1 cellular context compared by ENCODE assay signal in the genomic region with DNA sequence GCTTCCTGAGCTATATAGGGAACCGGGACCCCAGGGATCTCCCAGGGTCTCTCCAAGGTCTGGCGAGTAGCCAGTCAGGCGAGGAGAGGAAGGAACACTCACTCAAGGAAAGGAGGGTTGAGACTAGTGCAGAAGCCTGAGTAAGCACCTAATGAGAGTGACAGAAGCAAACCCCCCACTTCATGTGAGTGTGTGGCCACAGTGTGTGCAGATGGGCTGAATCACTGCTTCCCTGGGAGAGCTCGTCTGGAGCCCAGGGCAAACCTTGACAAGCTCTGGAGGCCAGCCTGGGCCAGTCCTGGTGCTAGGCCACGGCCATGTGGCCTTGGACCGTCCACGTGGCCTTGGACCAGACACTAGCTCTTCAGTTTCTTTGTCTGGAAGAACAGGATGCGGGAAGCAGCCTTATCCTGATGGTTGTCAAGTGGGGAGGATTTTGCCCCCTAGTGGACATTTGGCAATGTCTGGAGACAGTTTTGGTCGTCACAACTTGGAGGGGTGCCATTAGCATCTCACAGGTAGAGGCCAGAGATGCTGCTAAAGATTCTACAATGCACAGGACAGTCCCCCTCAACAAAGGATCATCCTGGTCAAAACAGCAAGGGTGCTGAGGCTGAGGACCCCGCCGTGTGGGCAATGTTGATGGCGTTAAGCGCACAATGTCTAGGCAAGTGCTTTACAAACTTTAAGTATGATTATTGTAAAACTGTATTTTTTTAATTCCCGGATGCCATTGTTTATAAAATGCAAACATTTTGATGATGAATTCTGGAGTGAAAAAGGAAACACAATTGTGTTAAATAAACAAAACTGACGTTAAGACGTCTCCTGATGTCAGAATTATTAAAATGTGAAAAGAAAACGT.
TF ChIP-seq lines count a peak whose summit lies in the region.

No MANE protein-coding gene starts in this region.

TF ChIP-seq in HepG2, 621 proteins besides CTCF, POLR2A, EP300 and RAD21 (continued from another document and continues in another):
- TF ChIP-seq, protein P1, sequence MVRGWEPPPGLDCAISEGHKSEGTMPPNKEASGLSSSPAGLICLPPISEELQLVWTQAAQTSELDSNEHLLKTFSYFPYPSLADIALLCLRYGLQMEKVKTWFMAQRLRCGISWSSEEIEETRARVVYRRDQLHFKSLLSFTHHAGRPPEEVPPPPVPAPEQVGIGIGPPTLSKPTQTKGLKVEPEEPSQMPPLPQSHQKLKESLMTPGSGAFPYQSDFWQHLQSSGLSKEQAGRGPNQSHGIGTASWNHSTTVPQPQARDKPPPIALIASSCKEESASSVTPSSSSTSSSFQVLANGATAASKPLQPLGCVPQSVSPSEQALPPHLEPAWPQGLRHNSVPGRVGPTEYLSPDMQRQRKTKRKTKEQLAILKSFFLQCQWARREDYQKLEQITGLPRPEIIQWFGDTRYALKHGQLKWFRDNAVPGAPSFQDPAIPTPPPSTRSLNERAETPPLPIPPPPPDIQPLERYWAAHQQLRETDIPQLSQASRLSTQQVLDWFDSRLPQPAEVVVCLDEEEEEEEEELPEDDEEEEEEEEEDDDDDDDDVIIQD (CRISPR knock-in tag; IDR thresholded peaks at IDR 0.05; ENCODE audit: low read depth): 0 out of 2 replicates have a peak, but pooled peaks have one; percentile 39
- TF ChIP-seq NFE2 (CRISPR knock-in tag; IDR thresholded peaks at IDR 0.05) (no peak), ZNF567 (CRISPR knock-in tag; IDR thresholded peaks at IDR 0.05; ENCODE audit: borderline replicate concordance) (0 out of 2 replicates have a peak, but pooled peaks have one; percentile 61), TEAD3 (CRISPR knock-in tag; optimal IDR thresholded peaks at IDR 0.05; ENCODE audit: borderline replicate concordance) (peak; percentile 47), FLYWCH1 (CRISPR knock-in tag; IDR thresholded peaks at IDR 0.05) (no peak), ZNF337 (CRISPR knock-in tag; IDR thresholded peaks at IDR 0.05; ENCODE audit: borderline replicate concordance, low read depth) (0 out of 2 replicates have a peak, but pooled peaks have one; percentile 32), MEF2D (CRISPR knock-in tag; IDR thresholded peaks at IDR 0.05) (no peak), ZNF230 (CRISPR knock-in tag; IDR thresholded peaks at IDR 0.05) (0 out of 2 replicates have a peak, but pooled peaks have one; percentile 42), ZNF253 (CRISPR knock-in tag; IDR thresholded peaks at IDR 0.05; ENCODE audit: borderline replicate concordance) (no peak), RFXAP (CRISPR knock-in tag; IDR thresholded peaks at IDR 0.05; ENCODE audit: borderline replicate concordance) (peak; percentile 70; the same call in 1 of the 2 replicates), ZFP37 (CRISPR knock-in tag; IDR thresholded peaks at IDR 0.05; ENCODE audit: borderline replicate concordance) (peak; percentile 86; the same call in 1 of the 2 replicates), ZNF644 (CRISPR knock-in tag; IDR thresholded peaks at IDR 0.05; ENCODE audit: low read depth) (peak; percentile 80), FOSL2 (CRISPR knock-in tag; IDR thresholded peaks at IDR 0.05) (peak; percentile 71), KDM4B (CRISPR knock-in tag; IDR thresholded peaks at IDR 0.05) (peak; percentile 61; the same call in 1 of the 2 replicates), RELA (CRISPR knock-in tag; IDR thresholded peaks at IDR 0.05) (no peak), ZNF331 (CRISPR knock-in tag; IDR thresholded peaks at IDR 0.05) (peak; percentile 79), TBX2 (CRISPR knock-in tag; IDR thresholded peaks at IDR 0.05; ENCODE audit: borderline replicate concordance) (peak; percentile 72), HNRNPK (IDR thresholded peaks at IDR 0.05; ENCODE audit: low read depth, low read length, poor library complexity, severe bottlenecking) (no peak), MAZ (IDR thresholded peaks at IDR 0.05; ENCODE audit: borderline replicate concordance, low read depth, low read length) (no peak), MAZ (CRISPR knock-in tag; IDR thresholded peaks at IDR 0.05; ENCODE audit: low read depth) (peak; percentile 62; the same call in 1 of the 2 replicates), POLR2G (IDR thresholded peaks at IDR 0.05; ENCODE audit: low read depth, low read length) (no peak), ZNF430 (CRISPR knock-in tag; IDR thresholded peaks at IDR 0.05) (no peak), AHR (CRISPR knock-in tag; IDR thresholded peaks at IDR 0.05) (no peak), SOX13 (IDR thresholded peaks at IDR 0.05) (no peak), SOX13 (CRISPR knock-in tag; conservative IDR thresholded peaks at IDR 0.05 in 1 of 2, IDR thresholded peaks at IDR 0.05 in 1 of 2) (peak in 1 of 2 experiments; percentile 82; a peak in 2 of 4 replicates), ZNF619 (CRISPR knock-in tag; IDR thresholded peaks at IDR 0.05) (0 out of 2 replicates have a peak, but pooled peaks have one; percentile 64), KAT2B (IDR thresholded peaks at IDR 0.05; ENCODE audit: borderline replicate concordance, low read depth, low read length) (no peak), TP53 (CRISPR knock-in tag; conservative IDR thresholded peaks at IDR 0.05) (no peak; the same call in 1 of the 2 replicates), ZNF7 (CRISPR knock-in tag; IDR thresholded peaks at IDR 0.05) (no peak), ZNF484 (CRISPR knock-in tag; IDR thresholded peaks at IDR 0.05; ENCODE audit: borderline replicate concordance, low read depth) (no peak), GFI1 (CRISPR knock-in tag; IDR thresholded peaks at IDR 0.05; ENCODE audit: borderline replicate concordance) (0 out of 2 replicates have a peak, but pooled peaks have one; percentile 59), PHF21A (CRISPR knock-in tag; IDR thresholded peaks at IDR 0.05) (no peak), ZNF83 (CRISPR knock-in tag; IDR thresholded peaks at IDR 0.05; ENCODE audit: borderline replicate concordance) (0 out of 2 replicates have a peak, but pooled peaks have one; percentile 50), CHD4 (IDR thresholded peaks at IDR 0.05; ENCODE audit: borderline replicate concordance, low read length) (no peak)
- TF ChIP-seq, protein P2, sequence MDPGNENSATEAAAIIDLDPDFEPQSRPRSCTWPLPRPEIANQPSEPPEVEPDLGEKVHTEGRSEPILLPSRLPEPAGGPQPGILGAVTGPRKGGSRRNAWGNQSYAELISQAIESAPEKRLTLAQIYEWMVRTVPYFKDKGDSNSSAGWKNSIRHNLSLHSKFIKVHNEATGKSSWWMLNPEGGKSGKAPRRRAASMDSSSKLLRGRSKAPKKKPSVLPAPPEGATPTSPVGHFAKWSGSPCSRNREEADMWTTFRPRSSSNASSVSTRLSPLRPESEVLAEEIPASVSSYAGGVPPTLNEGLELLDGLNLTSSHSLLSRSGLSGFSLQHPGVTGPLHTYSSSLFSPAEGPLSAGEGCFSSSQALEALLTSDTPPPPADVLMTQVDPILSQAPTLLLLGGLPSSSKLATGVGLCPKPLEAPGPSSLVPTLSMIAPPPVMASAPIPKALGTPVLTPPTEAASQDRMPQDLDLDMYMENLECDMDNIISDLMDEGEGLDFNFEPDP (CRISPR knock-in tag; conservative IDR thresholded peaks at IDR 0.05): no peak
- TF ChIP-seq, protein P3, sequence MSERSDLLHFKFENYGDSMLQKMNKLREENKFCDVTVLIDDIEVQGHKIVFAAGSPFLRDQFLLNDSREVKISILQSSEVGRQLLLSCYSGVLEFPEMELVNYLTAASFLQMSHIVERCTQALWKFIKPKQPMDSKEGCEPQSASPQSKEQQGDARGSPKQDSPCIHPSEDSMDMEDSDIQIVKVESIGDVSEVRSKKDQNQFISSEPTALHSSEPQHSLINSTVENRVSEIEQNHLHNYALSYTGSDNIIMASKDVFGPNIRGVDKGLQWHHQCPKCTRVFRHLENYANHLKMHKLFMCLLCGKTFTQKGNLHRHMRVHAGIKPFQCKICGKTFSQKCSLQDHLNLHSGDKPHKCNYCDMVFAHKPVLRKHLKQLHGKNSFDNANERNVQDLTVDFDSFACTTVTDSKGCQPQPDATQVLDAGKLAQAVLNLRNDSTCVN (CRISPR knock-in tag; IDR thresholded peaks at IDR 0.05; ENCODE audit: borderline replicate concordance): peak; percentile 96
- TF ChIP-seq, protein P4, sequence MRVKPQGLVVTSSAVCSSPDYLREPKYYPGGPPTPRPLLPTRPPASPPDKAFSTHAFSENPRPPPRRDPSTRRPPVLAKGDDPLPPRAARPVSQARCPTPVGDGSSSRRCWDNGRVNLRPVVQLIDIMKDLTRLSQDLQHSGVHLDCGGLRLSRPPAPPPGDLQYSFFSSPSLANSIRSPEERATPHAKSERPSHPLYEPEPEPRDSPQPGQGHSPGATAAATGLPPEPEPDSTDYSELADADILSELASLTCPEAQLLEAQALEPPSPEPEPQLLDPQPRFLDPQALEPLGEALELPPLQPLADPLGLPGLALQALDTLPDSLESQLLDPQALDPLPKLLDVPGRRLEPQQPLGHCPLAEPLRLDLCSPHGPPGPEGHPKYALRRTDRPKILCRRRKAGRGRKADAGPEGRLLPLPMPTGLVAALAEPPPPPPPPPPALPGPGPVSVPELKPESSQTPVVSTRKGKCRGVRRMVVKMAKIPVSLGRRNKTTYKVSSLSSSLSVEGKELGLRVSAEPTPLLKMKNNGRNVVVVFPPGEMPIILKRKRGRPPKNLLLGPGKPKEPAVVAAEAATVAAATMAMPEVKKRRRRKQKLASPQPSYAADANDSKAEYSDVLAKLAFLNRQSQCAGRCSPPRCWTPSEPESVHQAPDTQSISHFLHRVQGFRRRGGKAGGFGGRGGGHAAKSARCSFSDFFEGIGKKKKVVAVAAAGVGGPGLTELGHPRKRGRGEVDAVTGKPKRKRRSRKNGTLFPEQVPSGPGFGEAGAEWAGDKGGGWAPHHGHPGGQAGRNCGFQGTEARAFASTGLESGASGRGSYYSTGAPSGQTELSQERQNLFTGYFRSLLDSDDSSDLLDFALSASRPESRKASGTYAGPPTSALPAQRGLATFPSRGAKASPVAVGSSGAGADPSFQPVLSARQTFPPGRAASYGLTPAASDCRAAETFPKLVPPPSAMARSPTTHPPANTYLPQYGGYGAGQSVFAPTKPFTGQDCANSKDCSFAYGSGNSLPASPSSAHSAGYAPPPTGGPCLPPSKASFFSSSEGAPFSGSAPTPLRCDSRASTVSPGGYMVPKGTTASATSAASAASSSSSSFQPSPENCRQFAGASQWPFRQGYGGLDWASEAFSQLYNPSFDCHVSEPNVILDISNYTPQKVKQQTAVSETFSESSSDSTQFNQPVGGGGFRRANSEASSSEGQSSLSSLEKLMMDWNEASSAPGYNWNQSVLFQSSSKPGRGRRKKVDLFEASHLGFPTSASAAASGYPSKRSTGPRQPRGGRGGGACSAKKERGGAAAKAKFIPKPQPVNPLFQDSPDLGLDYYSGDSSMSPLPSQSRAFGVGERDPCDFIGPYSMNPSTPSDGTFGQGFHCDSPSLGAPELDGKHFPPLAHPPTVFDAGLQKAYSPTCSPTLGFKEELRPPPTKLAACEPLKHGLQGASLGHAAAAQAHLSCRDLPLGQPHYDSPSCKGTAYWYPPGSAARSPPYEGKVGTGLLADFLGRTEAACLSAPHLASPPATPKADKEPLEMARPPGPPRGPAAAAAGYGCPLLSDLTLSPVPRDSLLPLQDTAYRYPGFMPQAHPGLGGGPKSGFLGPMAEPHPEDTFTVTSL (CRISPR knock-in tag; IDR thresholded peaks at IDR 0.05; ENCODE audit: borderline replicate concordance): no peak
- TF ChIP-seq, protein P5, sequence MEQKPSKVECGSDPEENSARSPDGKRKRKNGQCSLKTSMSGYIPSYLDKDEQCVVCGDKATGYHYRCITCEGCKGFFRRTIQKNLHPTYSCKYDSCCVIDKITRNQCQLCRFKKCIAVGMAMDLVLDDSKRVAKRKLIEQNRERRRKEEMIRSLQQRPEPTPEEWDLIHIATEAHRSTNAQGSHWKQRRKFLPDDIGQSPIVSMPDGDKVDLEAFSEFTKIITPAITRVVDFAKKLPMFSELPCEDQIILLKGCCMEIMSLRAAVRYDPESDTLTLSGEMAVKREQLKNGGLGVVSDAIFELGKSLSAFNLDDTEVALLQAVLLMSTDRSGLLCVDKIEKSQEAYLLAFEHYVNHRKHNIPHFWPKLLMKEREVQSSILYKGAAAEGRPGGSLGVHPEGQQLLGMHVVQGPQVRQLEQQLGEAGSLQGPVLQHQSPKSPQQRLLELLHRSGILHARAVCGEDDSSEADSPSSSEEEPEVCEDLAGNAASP (CRISPR knock-in tag; IDR thresholded peaks at IDR 0.05; ENCODE audit: borderline replicate concordance): peak; percentile 68
- TF ChIP-seq, protein P6, sequence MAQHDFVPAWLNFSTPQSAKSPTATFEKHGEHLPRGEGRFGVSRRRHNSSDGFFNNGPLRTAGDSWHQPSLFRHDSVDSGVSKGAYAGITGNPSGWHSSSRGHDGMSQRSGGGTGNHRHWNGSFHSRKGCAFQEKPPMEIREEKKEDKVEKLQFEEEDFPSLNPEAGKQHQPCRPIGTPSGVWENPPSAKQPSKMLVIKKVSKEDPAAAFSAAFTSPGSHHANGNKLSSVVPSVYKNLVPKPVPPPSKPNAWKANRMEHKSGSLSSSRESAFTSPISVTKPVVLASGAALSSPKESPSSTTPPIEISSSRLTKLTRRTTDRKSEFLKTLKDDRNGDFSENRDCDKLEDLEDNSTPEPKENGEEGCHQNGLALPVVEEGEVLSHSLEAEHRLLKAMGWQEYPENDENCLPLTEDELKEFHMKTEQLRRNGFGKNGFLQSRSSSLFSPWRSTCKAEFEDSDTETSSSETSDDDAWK (CRISPR knock-in tag; IDR thresholded peaks at IDR 0.05): no peak
- TF ChIP-seq, protein P7, sequence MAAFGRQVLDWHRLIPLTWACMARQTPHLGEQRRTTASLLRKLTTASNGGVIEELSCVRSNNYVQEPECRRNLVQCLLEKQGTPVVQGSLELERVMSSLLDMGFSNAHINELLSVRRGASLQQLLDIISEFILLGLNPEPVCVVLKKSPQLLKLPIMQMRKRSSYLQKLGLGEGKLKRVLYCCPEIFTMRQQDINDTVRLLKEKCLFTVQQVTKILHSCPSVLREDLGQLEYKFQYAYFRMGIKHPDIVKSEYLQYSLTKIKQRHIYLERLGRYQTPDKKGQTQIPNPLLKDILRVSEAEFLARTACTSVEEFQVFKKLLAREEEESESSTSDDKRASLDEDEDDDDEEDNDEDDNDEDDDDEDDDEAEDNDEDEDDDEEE (CRISPR knock-in tag; IDR thresholded peaks at IDR 0.05): peak; percentile 30; the same call in 1 of the 2 replicates
- TF ChIP-seq, protein P8, sequence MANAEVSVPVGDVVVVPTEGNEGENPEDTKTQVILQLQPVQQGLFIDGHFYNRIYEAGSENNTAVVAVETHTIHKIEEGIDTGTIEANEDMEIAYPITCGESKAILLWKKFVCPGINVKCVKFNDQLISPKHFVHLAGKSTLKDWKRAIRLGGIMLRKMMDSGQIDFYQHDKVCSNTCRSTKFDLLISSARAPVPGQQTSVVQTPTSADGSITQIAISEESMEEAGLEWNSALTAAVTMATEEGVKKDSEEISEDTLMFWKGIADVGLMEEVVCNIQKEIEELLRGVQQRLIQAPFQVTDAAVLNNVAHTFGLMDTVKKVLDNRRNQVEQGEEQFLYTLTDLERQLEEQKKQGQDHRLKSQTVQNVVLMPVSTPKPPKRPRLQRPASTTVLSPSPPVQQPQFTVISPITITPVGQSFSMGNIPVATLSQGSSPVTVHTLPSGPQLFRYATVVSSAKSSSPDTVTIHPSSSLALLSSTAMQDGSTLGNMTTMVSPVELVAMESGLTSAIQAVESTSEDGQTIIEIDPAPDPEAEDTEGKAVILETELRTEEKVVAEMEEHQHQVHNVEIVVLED (CRISPR knock-in tag; IDR thresholded peaks at IDR 0.05; ENCODE audit: borderline replicate concordance): peak; percentile 49; the same call in 1 of the 2 replicates
- TF ChIP-seq, protein P9, sequence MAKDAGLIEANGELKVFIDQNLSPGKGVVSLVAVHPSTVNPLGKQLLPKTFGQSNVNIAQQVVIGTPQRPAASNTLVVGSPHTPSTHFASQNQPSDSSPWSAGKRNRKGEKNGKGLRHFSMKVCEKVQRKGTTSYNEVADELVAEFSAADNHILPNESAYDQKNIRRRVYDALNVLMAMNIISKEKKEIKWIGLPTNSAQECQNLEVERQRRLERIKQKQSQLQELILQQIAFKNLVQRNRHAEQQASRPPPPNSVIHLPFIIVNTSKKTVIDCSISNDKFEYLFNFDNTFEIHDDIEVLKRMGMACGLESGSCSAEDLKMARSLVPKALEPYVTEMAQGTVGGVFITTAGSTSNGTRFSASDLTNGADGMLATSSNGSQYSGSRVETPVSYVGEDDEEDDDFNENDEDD (CRISPR knock-in tag; IDR thresholded peaks at IDR 0.05; ENCODE audit: borderline replicate concordance): peak; percentile 89; the same call in 1 of the 2 replicates
